Comparison of ENCODE assay signal across 28 cellular contexts in the genomic region with DNA sequence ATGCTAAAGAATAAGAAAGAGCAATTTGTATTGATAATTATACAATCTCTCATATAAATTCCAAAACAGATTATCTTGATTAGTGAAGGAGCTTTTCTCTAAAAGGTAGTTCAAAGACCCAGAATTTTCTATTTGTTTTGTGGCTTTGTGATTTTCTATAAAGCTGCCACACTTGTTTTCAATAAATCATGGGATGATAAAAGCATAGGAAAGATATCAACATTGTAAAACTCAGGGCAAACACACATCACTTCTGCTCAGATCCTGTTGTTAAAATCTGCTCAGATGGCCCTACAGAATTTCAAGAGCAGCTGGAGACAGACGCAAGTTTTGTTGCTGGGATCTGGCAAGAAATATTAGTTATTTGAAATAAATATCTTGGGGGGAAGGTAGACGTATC. TPM values are rescaled to one million over a fixed set of nuclear protein-coding genes. Genes with fewer than 3 reads are reported as not detected.
"Had no signal": no experiment of that assay in that cellular context is flagged by ENCODE, and none has a peak within 500 bp of the region (broad histone marks: within the 10 kb centered on the region; RNA-seq: fewer than 3 reads in every experiment).

No MANE protein-coding gene starts in this region.

- H3K4me3 ChIP-seq: stomach, suprapubic skin, testis, thoracic aorta, thyroid gland, tibial artery, tibial nerve, transverse colon, upper lobe of left lung, upper lobe of right lung, uterus, vagina had no signal

- H3K27ac ChIP-seq: stomach, suprapubic skin, testis, thoracic aorta, thyroid gland, tibial artery, tibial nerve, transverse colon, upper lobe of left lung, upper lobe of right lung, uterus, vagina had no signal

- H3K36me3 ChIP-seq: stomach, suprapubic skin, thoracic aorta, thyroid gland, tibial artery, tibial nerve, transverse colon, upper lobe of left lung, upper lobe of right lung, uterus, vagina had no signal

- DNase-seq: stimulated activated CD4-positive, alpha-beta T cell treated with anti-CD3 and anti-CD28 coated beads, Interleukin-2, amount 100 ng/mL, for 48 hours; stimulated activated CD4-positive, alpha-beta T cell treated with anti-CD3 and anti-CD28 coated beads, Interleukin-4, amount 100 ng/mL, for 1 hour; stimulated activated CD4-positive, alpha-beta T cell treated with anti-CD3 and anti-CD28 coated beads, Interleukin-4, amount 100 ng/mL, for 24 hours; stimulated activated CD4-positive, alpha-beta T cell treated with anti-CD3 and anti-CD28 coated beads, Interleukin-4, amount 100 ng/mL, for 4 hours; stimulated activated CD8-positive, alpha-beta memory T cell treated with anti-CD3 and anti-CD28 coated beads, Interleukin-4, amount 100 ng/mL, for 48 hours; stimulated activated naive B cell treated with anti-CD40 and anti-IgM and Interleukin-4, amounts not matched to agents 10 μg/mL and 1 μg/mL and 100 μg/mL, for 72 hours; stimulated activated naive CD4-positive, alpha-beta T cell; stimulated activated naive CD4-positive, alpha-beta T cell treated with Interleukin-2 at 50 U/mL for 16 hours; stimulated activated naive CD8-positive, alpha-beta T cell treated with anti-CD3 and anti-CD28 coated beads, Interleukin-15, amount 100 ng/mL, for 72 hours; stimulated activated naive CD8-positive, alpha-beta T cell treated with anti-CD3 and anti-CD28 coated beads, Interleukin-15, Interleukin-2, amounts not matched to agents 100 U/mL and 50 U/mL, for 24 hours; stomach; substantia nigra; testis; thyroid gland; tibial artery; transverse colon; trophoblast cell; upper lobe of left lung; upper lobe of right lung; uterus had no signal

- ATAC-seq: stimulated activated effector memory CD8-positive, alpha-beta T cell treated with anti-CD3 and anti-CD28 coated beads, Interleukin-12 subunit alpha, Interleukin-12 subunit beta, amount 100 ng/mL, for 72 hours; stimulated activated memory B cell treated with anti-CD40 and anti-IgM and Interleukin-4, amounts not matched to agents 10 μg/mL and 1 μg/mL and 100 μg/mL, for 72 hours; stimulated activated naive B cell treated with anti-CD40 and anti-IgM and Interleukin-4, amounts not matched to agents 10 μg/mL and 1 μg/mL and 100 μg/mL, for 72 hours; stimulated activated naive CD8-positive, alpha-beta T cell treated with anti-CD3 and anti-CD28 coated beads, Interleukin-15, amount 100 ng/mL, for 72 hours; stimulated activated naive CD8-positive, alpha-beta T cell treated with anti-CD3 and anti-CD28 coated beads, Interleukin-15, Interleukin-2, amounts not matched to agents 100 U/mL and 50 U/mL, for 24 hours; upper lobe of right lung had no signal

- H3K9me3 ChIP-seq: stomach, suprapubic skin, testis, thoracic aorta, thyroid gland, tibial artery, tibial nerve, transverse colon, upper lobe of left lung, upper lobe of right lung, uterus, vagina had no signal

- H3K27me3 ChIP-seq: stomach, suprapubic skin, testis, thyroid gland, tibial artery, tibial nerve, transverse colon, upper lobe of left lung, upper lobe of right lung, uterus, vagina had no signal

- H3K4me1 ChIP-seq: stomach, suprapubic skin, testis, thyroid gland, tibial artery, tibial nerve, transverse colon, upper lobe of left lung, upper lobe of right lung, uterus, vagina had no signal

RNA-seq across cellular contexts. Expression of gene CBLN2, which starts 28.8 kb away (rescaled TPM):
- total RNA-seq: subcutaneous adipose tissue, thoracic aorta, thyroid gland, upper lobe of left lung, ureter, vagina had no signal
